Comparison of ENCODE assay signal across 7 cellular contexts in the genomic region with DNA sequence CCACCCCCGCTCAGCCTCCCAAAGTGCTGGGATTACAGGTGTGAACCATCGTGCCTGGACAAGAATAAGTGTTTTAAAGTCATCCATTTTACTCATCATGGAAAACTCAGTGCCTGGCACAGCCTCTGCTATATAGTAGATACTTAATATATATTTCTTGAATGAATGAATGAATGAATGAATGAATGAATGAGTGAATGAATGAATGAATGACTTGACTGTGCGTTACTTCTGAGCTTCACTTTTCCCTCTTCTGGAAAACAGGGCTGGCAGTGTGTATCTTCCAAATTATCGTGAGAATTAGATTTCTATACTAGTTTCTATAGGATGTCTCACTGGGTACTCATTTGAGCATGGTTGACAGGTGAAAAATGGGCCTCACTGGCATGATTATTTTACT.
"Had no signal": no experiment of that assay in that cellular context is flagged by ENCODE, and none has a peak within 500 bp of the region (broad histone marks: within the 10 kb centered on the region; RNA-seq: fewer than 3 reads in every experiment).

No MANE protein-coding gene starts in this region.

- DNase-seq: GDM1, GF-D8 had no signal

- FAIRE-seq: G401.6, GM12891, GM12892, GM18507, GM19239 had no signal
